ENCODE assay signal across 31 cellular contexts in genomic region chr2:99356853-99357252, GRCh38. TPM values are rescaled to one million over a fixed set of nuclear protein-coding genes. Genes with fewer than 3 reads are reported as not detected.
DNase-seq lines count a peak whose midpoint lies in the region; ATAC-seq, FAIRE-seq and TF ChIP-seq lines count a peak whose summit lies in the region.
"Had no signal": no experiment of that assay in that cellular context is flagged by ENCODE, and none has a peak within 500 bp of the region (broad histone marks: within the 10 kb centered on the region; RNA-seq: fewer than 3 reads in every experiment).

No MANE protein-coding gene starts in this region.

- POLR2A ChIA-PET in GM12878 (lab: Charles Lee), result interaction anchor here (0.6 to 2.0 kb wide), 4 partner anchors 9 to 115 kb away, joined by 3 to 10 read pairs (median 6); partner anchors contain the start of gene EIF5B

- H3K9me3 Mint-ChIP-seq in GM23338, result no peaks in the 10 kb centered on the region
- H3K9me3 Mint-ChIP-seq: activated CD8-positive, alpha-beta T cell treated with anti-CD3 and anti-CD28 coated beads for 36 hours; CD8-positive, alpha-beta T cell; nephron had no signal

- no peaks in the 10 kb centered on the region for H3K9me2 ChIP-seq in GM23338 (ENCODE audit: insufficient read depth)

- TF ChIP-seq EP300 in GM12878 (IDR thresholded peaks at IDR 0.05; ENCODE audit: borderline replicate concordance in 1 of 2, control insufficient read depth in 1 of 2, low read depth in 2 of 2, low read length in 2 of 2), result no peak

- DNase-seq in GM23338 (ENCODE audit: low spot score) (no peak), GM12878 (ENCODE audit: low read depth, low spot score) (no peak), activated gamma-delta T cell treated with Interleukin-2 at 50 U/mL for 16 hours (no peak), upper lobe of right lung (no peak), DMS 273 (lab: John Stamatoyannopoulos, UW; ENCODE audit: unreplicated experiment) (no peak), AML-193 (lab: John Stamatoyannopoulos, UW) (no peak)
- DNase-seq: ACHN; activated CD4-positive, alpha-beta T cell treated with anti-CD3 and anti-CD28 coated beads for 1 hour; activated CD8-positive, alpha-beta T cell treated with anti-CD3 and anti-CD28 coated beads for 36 hours; anterior cingulate cortex; BE2C; CD8-positive, alpha-beta T cell; HCEC 1CT; hypothalamus; IMR-90; left colon; NCI-H1048; NCI-H2107; NCI-H446; NCI-H774; SHP77 treated with DMSO at 0.1 percent for 48 hours; sigmoid colon; stimulated activated CD4-positive, alpha-beta T cell treated with anti-CD3 and anti-CD28 coated beads, Interleukin-4, amount 100 ng/mL, for 1 hour; tibial artery had no signal

- SMC1A ChIA-PET in GM12878 (lab: Charles Lee; ENCODE audit: uncharacterized antibody, unreplicated experiment), result interaction anchor here (0.8 to 2.6 kb wide), 9 partner anchors 8 to 266 kb away, joined by 3 to 17 read pairs (median 7); partner anchors contain the start of gene EIF5B

- no peak overlapping the region for H3K4me3 ChIP-seq in GM23338
- H3K4me3 ChIP-seq in GM12878, result no peak overlapping the region
- no peak overlapping the region for H3K4me3 ChIP-seq in upper lobe of right lung
- H3K4me3 ChIP-seq: breast epithelium, sigmoid colon, tibial artery had no signal

- peak overlapping the region; percentile 78 for H3K27ac Mint-ChIP-seq in GM23338
- H3K27ac Mint-ChIP-seq: activated CD8-positive, alpha-beta T cell treated with anti-CD3 and anti-CD28 coated beads for 36 hours; activated naive CD8-positive, alpha-beta T cell; CD8-positive, alpha-beta T cell; nephron had no signal

- H3K36me3 ChIP-seq in GM23338 (ENCODE audit: insufficient read depth), result no peaks in the 10 kb centered on the region
- peaks cover 0 to 6% of the 10 kb centered on the region in 2 experiments; a peak in 2 of 4 replicates for H3K36me3 ChIP-seq in GM12878 (ENCODE audit: control insufficient read depth in 2 of 2, insufficient read depth in 2 of 2, low read length in 1 of 2)
- peaks cover 13% of the 10 kb centered on the region for H3K36me3 ChIP-seq in upper lobe of right lung
- H3K36me3 ChIP-seq: BE2C, breast epithelium, tibial artery had no signal

- no peaks in the 10 kb centered on the region for H3K27me3 Mint-ChIP-seq in GM23338 (ENCODE audit: insufficient read depth, low read depth, poor library complexity)
- H3K27me3 Mint-ChIP-seq: activated CD8-positive, alpha-beta T cell treated with anti-CD3 and anti-CD28 coated beads for 36 hours; activated naive CD8-positive, alpha-beta T cell had no signal

- TF ChIP-seq CTCF in GM23338 (conservative IDR thresholded peaks at IDR 0.05; ENCODE audit: low read depth in 2 of 2) (no peak), GM12878 (IDR thresholded peaks at IDR 0.05 in 2 of 3, conservative IDR thresholded peaks at IDR 0.05 in 1 of 3; ENCODE audit: control insufficient read depth in 2 of 3, extremely low read depth in 1 of 3, insufficient read depth in 1 of 3, low read depth in 3 of 3, low read length in 3 of 3) (no peak), upper lobe of right lung (IDR thresholded peaks at IDR 0.05) (no peak)

- no peak for FAIRE-seq in GM12878 (lab: Jason Lieb, UNC)
- FAIRE-seq: RCC 7860 had no signal

- peaks cover 10% of the 10 kb centered on the region; the same call in 2 of the 3 replicates for H3K4me1 Mint-ChIP-seq in GM23338
- H3K4me1 Mint-ChIP-seq: nephron had no signal

- H3K4me2 ChIP-seq in GM23338 (no peak overlapping the region), GM12878 (ENCODE audit: control insufficient read depth, insufficient read depth) (peak overlapping the region; percentile 36; the same call in 1 of the 2 replicates)

- H2AFZ ChIP-seq in GM23338 (no peak overlapping the region), GM12878 (ENCODE audit: control insufficient read depth, low read depth, low read length) (no peak overlapping the region)

- H3K9ac ChIP-seq in GM12878 (ENCODE audit: control insufficient read depth, insufficient read depth, low read length), result no peak overlapping the region

- no peak overlapping the region for H3K4me3 Mint-ChIP-seq in GM23338
- H3K4me3 Mint-ChIP-seq: activated CD8-positive, alpha-beta T cell treated with anti-CD3 and anti-CD28 coated beads for 36 hours; activated naive CD8-positive, alpha-beta T cell; CD8-positive, alpha-beta T cell; nephron had no signal

- TF ChIP-seq POLR2A in GM12878 (IDR thresholded peaks at IDR 0.05; ENCODE audit: low read depth, low read length), result no peak

- intact Hi-C loops in GM12878 (cut with micrococcal nuclease; ENCODE audit: unreplicated experiment) (no loop called here), upper lobe of right lung (cut with DNase I) (no loop called here)

- peaks cover 15% of the 10 kb centered on the region for H3K4me1 ChIP-seq in GM23338 (ENCODE audit: insufficient read depth)
- no peaks in the 10 kb centered on the region for H3K4me1 ChIP-seq in GM12878 (ENCODE audit: control insufficient read depth, insufficient read depth, low read length)
- H3K4me1 ChIP-seq in upper lobe of right lung, result no peaks in the 10 kb centered on the region
- H3K4me1 ChIP-seq: BE2C, breast epithelium, sigmoid colon, tibial artery had no signal

- H3K36me3 Mint-ChIP-seq in GM23338 (ENCODE audit: low read depth), result peaks cover 9% of the 10 kb centered on the region

- no peaks in the 10 kb centered on the region for H3K27me3 ChIP-seq in GM23338 (ENCODE audit: insufficient read depth)
- H3K27me3 ChIP-seq in GM12878 (replicated peaks in 1 of 2; ENCODE audit: control insufficient read depth in 2 of 2, insufficient read depth in 2 of 2, low read length in 1 of 2), result no peaks in the 10 kb centered on the region
- no peaks in the 10 kb centered on the region for H3K27me3 ChIP-seq in upper lobe of right lung
- H3K27me3 ChIP-seq: BE2C, breast epithelium, sigmoid colon, tibial artery had no signal

- peak; percentile 51 for ATAC-seq in GM18868 (IDR thresholded peaks at IDR 0.05; ENCODE audit: unreplicated experiment)
- ATAC-seq in GM23338, result no peak
- peak; percentile 93 for ATAC-seq in HG03095 (IDR thresholded peaks at IDR 0.05; ENCODE audit: unreplicated experiment)
- peak; percentile 79 for ATAC-seq in GM12878
- ATAC-seq in upper lobe of right lung, result no peak
- ATAC-seq: activated CD8-positive, alpha-beta T cell treated with anti-CD3 and anti-CD28 coated beads for 36 hours; CD8-positive, alpha-beta T cell; left colon had no signal

- H4K20me1 ChIP-seq in GM23338 (replicated peaks; ENCODE audit: insufficient read depth) (peaks cover 38% of the 10 kb centered on the region), GM12878 (ENCODE audit: control insufficient read depth, insufficient read depth) (no peaks in the 10 kb centered on the region)

- no peak for TF ChIP-seq RAD21 in GM12878 (IDR thresholded peaks at IDR 0.05; ENCODE audit: insufficient read depth, low read depth, low read length)

- H3K9me3 ChIP-seq in GM12878 (replicated peaks; ENCODE audit: control insufficient read depth, insufficient read depth, low read length) (no peaks in the 10 kb centered on the region), upper lobe of right lung (no peaks in the 10 kb centered on the region)
- H3K9me3 ChIP-seq: BE2C, breast epithelium, sigmoid colon, tibial artery had no signal

- CTCF ChIA-PET in GM12878 (lab: Yijun Ruan, JAX), result interaction anchor here (1.3 to 2.8 kb wide), 3 partner anchors 9 to 125 kb away, joined by 3 to 15 read pairs (median 3); partner anchors contain the start of genes EIF5B and TXNDC9

- no TSS peak for BruUV-seq in GM12878 (replicated peaks; lab: Mats Ljungman, UMichigan)

- H3K27ac ChIP-seq in GM23338 (ENCODE audit: low read depth) (no peak overlapping the region), GM12878 (ENCODE audit: control insufficient read depth, insufficient read depth) (no peak overlapping the region), upper lobe of right lung (no peak overlapping the region)
- H3K27ac ChIP-seq: breast epithelium, sigmoid colon, tibial artery had no signal

- RAD21 ChIA-PET in GM12878 (lab: Charles Lee; ENCODE audit: unreplicated experiment), result interaction anchor here (1.1 to 2.1 kb wide), 3 partner anchors 9 to 20 kb away, joined by 3 to 8 read pairs (median 8); partner anchors contain the start of genes EIF5B and TXNDC9

- H3F3A ChIP-seq in GM23338 (replicated peaks; ENCODE audit: low read depth), result no peaks in the 10 kb centered on the region

- in situ Hi-C loops in GM12878 (cut with MboI), result no loop called here

- peaks cover 93% of the 10 kb centered on the region for H3K79me2 ChIP-seq in GM23338 (replicated peaks; ENCODE audit: insufficient read depth)
- peaks cover 67% of the 10 kb centered on the region for H3K79me2 ChIP-seq in GM12878 (ENCODE audit: control insufficient read depth, insufficient read depth, low read length)

RNA-seq across cellular contexts. Expression of gene EIF5B, which starts 19.7 kb away (rescaled TPM):
- total RNA-seq in GM23338 (2014; rRNA removed; shearing (Covaris generic)), result 32.5 and 34.2 TPM in 2 replicates
- polyA plus RNA-seq in GM23338 (2016; fragmentation: Nextera tagmentation; extraction: Ambion mirVana) (91.2 and 108 TPM in 2 replicates), GM12878 (2011; rRNA removed) (21.7 and 22.1 TPM in 2 replicates), GM12878 (2014; fragmentation: Illumina TruSeq; extraction: Trizol) (119 and 143 TPM in 2 replicates), GM12878 (2014; fragmentation: Nextera tagmentation; extraction: Ambion mirVana) (10 to 100 TPM; 38.2 to 52.4 TPM), GM12878 (2014; rRNA removed) (36.7 and 37.2 TPM in 2 replicates), GM12878 (2016; fragmentation: Nextera tagmentation; extraction: Ambion mirVana) (10 to 100 TPM; 43.5 to 46.7 TPM)
- 71.7 and 75.7 TPM in 2 replicates for total RNA-seq in GM12878 (2013; cell fraction: nucleolus; rRNA removed)
- total RNA-seq in GM12878 (2014; rRNA removed) (37.6 and 42.0 TPM in 2 replicates), GM12878 (2014; rRNA removed; fragmentation: Illumina TruSeq; extraction: Trizol) (33.9 and 38.7 TPM in 2 replicates), GM12878 (2021) (47.0 and 53.8 TPM in 2 replicates), upper lobe of right lung (30.4 TPM)
- polyA plus RNA-seq in GM12878 (2011; ENCODE audit: low read depth), result 26.3 TPM
- 13.9 and 23.8 TPM in 2 replicates for polyA plus RNA-seq in GM12878 (2011; cell fraction: cytosol; rRNA removed)
- polyA plus RNA-seq in GM12878 (2011; cell fraction: nucleus; rRNA removed), result 30.4 and 39.6 TPM in 2 replicates
- 49.7 and 50.1 TPM in 2 replicates for polyA plus RNA-seq in GM12878 (2012)
- 45.9 and 49.7 TPM in 2 replicates for polyA minus RNA-seq in GM12878 (2011; rRNA and poly(A)+ RNA removed)
- polyA minus RNA-seq in GM12878 (2011; cell fraction: cytosol; rRNA and poly(A)+ RNA removed), result 5.3 and 7.8 TPM in 2 replicates
- polyA minus RNA-seq in GM12878 (2011; cell fraction: nucleus; rRNA and poly(A)+ RNA removed), result 34.8 and 50.1 TPM in 2 replicates

RNA-seq across cellular contexts. Expression of gene TXNDC9, which starts 20.7 kb away (rescaled TPM):
- total RNA-seq in GM23338 (2014; rRNA removed; shearing (Covaris generic)), result 48.1 and 54.4 TPM in 2 replicates
- polyA plus RNA-seq in GM23338 (2016; fragmentation: Nextera tagmentation; extraction: Ambion mirVana) (56.6 and 67.4 TPM in 2 replicates), GM12878 (2011; rRNA removed) (37.0 and 57.1 TPM in 2 replicates), GM12878 (2014; fragmentation: Illumina TruSeq; extraction: Trizol) (48.6 and 56.8 TPM in 2 replicates), GM12878 (2014; fragmentation: Nextera tagmentation; extraction: Ambion mirVana) (100 to 1,000 TPM; 136 to 170 TPM), GM12878 (2014; rRNA removed) (23.0 and 27.0 TPM in 2 replicates), GM12878 (2016; fragmentation: Nextera tagmentation; extraction: Ambion mirVana) (10 to 100 TPM; 76.0 to 77.3 TPM)
- total RNA-seq in GM12878 (2013; cell fraction: nucleolus; rRNA removed), result 57.0 and 64.5 TPM in 2 replicates
- total RNA-seq in GM12878 (2014; rRNA removed) (37.4 and 45.4 TPM in 2 replicates), GM12878 (2014; rRNA removed; fragmentation: Illumina TruSeq; extraction: Trizol) (48.2 and 53.1 TPM in 2 replicates), GM12878 (2021) (26.6 and 28.8 TPM in 2 replicates), upper lobe of right lung (21.9 TPM)
- 14.9 TPM for polyA plus RNA-seq in GM12878 (2011; ENCODE audit: low read depth)
- 17.3 and 20.7 TPM in 2 replicates for polyA plus RNA-seq in GM12878 (2011; cell fraction: cytosol; rRNA removed)
- polyA plus RNA-seq in GM12878 (2011; cell fraction: nucleus; rRNA removed), result 15.2 and 15.7 TPM in 2 replicates
- 18.2 and 19.3 TPM in 2 replicates for polyA plus RNA-seq in GM12878 (2012)
- polyA minus RNA-seq in GM12878 (2011; rRNA and poly(A)+ RNA removed), result 18.5 and 18.9 TPM in 2 replicates
- polyA minus RNA-seq in GM12878 (2011; cell fraction: cytosol; rRNA and poly(A)+ RNA removed), result 5.1 and 7.4 TPM in 2 replicates
- 9.7 and 19.8 TPM in 2 replicates for polyA minus RNA-seq in GM12878 (2011; cell fraction: nucleus; rRNA and poly(A)+ RNA removed)

RNA-seq across cellular contexts. Expression of gene LYG1, which starts 55.9 kb away (rescaled TPM):
- 0.35 TPM in 1 of 2 replicates, not detected in the other for total RNA-seq in GM23338 (2014; rRNA removed; shearing (Covaris generic))
- polyA plus RNA-seq in GM23338 (2016; fragmentation: Nextera tagmentation; extraction: Ambion mirVana) (0.50 and 0.57 TPM in 2 replicates), GM12878 (2011; rRNA removed) (1.3 TPM in 2 replicates), GM12878 (2014; fragmentation: Illumina TruSeq; extraction: Trizol) (0.88 and 1.8 TPM in 2 replicates), GM12878 (2014; fragmentation: Nextera tagmentation; extraction: Ambion mirVana) (1 to 10 TPM in 1 of 2 experiments, under 1 TPM in 1; 0.79 to 1.2 TPM), GM12878 (2014; rRNA removed) (0.70 and 0.72 TPM in 2 replicates), GM12878 (2016; fragmentation: Nextera tagmentation; extraction: Ambion mirVana) (under 1 TPM; 0.33 to 0.83 TPM)
- 1.3 and 1.9 TPM in 2 replicates for total RNA-seq in GM12878 (2013; cell fraction: nucleolus; rRNA removed)
- total RNA-seq in GM12878 (2014; rRNA removed) (0.34 and 0.60 TPM in 2 replicates), GM12878 (2014; rRNA removed; fragmentation: Illumina TruSeq; extraction: Trizol) (0.27 and 0.41 TPM in 2 replicates), GM12878 (2021) (0.21 TPM in 1 of 2 replicates, not detected in the other), upper lobe of right lung (1.4 TPM)
- polyA plus RNA-seq in GM12878 (2011; ENCODE audit: low read depth), result 0.88 TPM
- 0.72 and 1.3 TPM in 2 replicates for polyA plus RNA-seq in GM12878 (2011; cell fraction: cytosol; rRNA removed)
- 4.4 and 6.0 TPM in 2 replicates for polyA plus RNA-seq in GM12878 (2011; cell fraction: nucleus; rRNA removed)
- polyA plus RNA-seq in GM12878 (2012), result 0.60 and 0.70 TPM in 2 replicates
- polyA minus RNA-seq in GM12878 (2011; rRNA and poly(A)+ RNA removed), result 0.37 and 1.3 TPM in 2 replicates
- polyA minus RNA-seq in GM12878 (2011; cell fraction: cytosol; rRNA and poly(A)+ RNA removed), result not detected in 2 replicates
- polyA minus RNA-seq in GM12878 (2011; cell fraction: nucleus; rRNA and poly(A)+ RNA removed), result 0.60 and 1.3 TPM in 2 replicates
- total RNA-seq: Daoy, IMR-90 had no signal

Comparison
In these comparisons a context has a peak if more than half of its experiments do, and no peak if none do; other contexts are left out.
1. ATAC-seq: peak in GM18868 (single experiment), HG03095 (single experiment) and GM12878 (single experiment); none in GM23338 (single experiment) and upper lobe of right lung (single experiment).